Comparison of ENCODE assay signal across 9 cellular contexts in the genomic region with DNA sequence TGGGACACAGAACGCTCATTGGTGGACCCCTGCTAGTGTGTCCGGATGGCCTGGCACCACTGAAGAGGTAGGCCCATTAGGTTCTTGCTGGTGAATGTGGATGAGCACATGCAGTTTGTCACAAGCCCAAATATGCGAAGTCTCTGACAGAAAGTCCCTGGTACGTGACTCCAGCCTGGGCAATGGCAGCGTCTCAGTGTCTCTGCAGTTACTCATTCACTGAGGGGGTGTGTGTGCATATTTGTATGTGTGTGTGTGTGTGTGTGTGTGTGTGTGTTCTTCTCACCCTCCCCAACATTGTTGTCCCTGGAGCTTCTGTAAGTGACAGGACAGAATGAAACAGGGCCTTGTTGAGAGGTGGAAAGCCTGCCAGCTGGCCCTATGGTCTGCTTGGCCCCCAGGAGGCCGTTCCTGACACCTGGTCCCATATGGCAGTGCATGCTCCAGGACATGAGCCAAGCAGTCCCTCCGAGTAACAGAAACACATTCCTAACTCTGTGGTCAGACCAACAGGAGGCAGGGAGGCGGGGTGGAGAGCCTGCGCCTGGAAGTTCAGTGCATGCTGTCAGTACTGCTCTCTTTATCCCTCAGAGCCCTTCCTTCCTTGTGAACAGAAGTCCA.
DNase-seq lines count a peak whose midpoint lies in the region; ATAC-seq lines count a peak whose summit lies in the region.
"Had no signal": no experiment of that assay in that cellular context is flagged by ENCODE, and none has a peak within 500 bp of the region (broad histone marks: within the 10 kb centered on the region; RNA-seq: fewer than 3 reads in every experiment).

No MANE protein-coding gene starts in this region.

- no peak overlapping the region for H3K4me3 Mint-ChIP-seq in CD4-positive, alpha-beta memory T cell

- H3K9me3 ChIP-seq in CD4-positive, alpha-beta memory T cell (ENCODE audit: control insufficient read depth in 1 of 2, low read length in 2 of 2), result no peaks in the 10 kb centered on the region

- H3K4me1 ChIP-seq in CD4-positive, alpha-beta memory T cell (ENCODE audit: insufficient read depth, low read length), result no peaks in the 10 kb centered on the region

- no peak overlapping the region for H3K27ac Mint-ChIP-seq in CD4-positive, alpha-beta memory T cell

- POLR2A ChIA-PET in CD4-positive, alpha-beta memory T cell (lab: Charles Lee; ENCODE audit: partially characterized antibody), result no interaction called here

- CTCF ChIA-PET in CD4-positive, alpha-beta memory T cell (lab: Charles Lee; ENCODE audit: partially characterized antibody), result interaction anchor here (1.7 to 4.5 kb wide), 2 partner anchors 231 to 234 kb away, joined by 4 to 41 read pairs; no protein-coding TSS in a partner anchor

- H3K4me3 ChIP-seq in CD4-positive, alpha-beta memory T cell (ENCODE audit: low read length in 2 of 2), result no peak overlapping the region
- H3K4me3 ChIP-seq: PC-9 had no signal

- H3K9me3 Mint-ChIP-seq in CD4-positive, alpha-beta memory T cell, result no peaks in the 10 kb centered on the region

- no peak overlapping the region for H3K27ac ChIP-seq in CD4-positive, alpha-beta memory T cell (ENCODE audit: low read depth, low read length)
- H3K27ac ChIP-seq: PC-9 had no signal

- DNase-seq in ELR (ENCODE audit: low read depth) (peak; percentile 96), RPMI7951 (ENCODE audit: low read depth) (peak; percentile 96), fibroblast of peridontal ligament (ENCODE audit: extremely low read depth) (peak; percentile 94), pons (ENCODE audit: low spot score) (peak; percentile 19), SIG-M5 (lab: John Stamatoyannopoulos, UW) (no peak)
- no peak for DNase-seq in CD4-positive, alpha-beta memory T cell

- H3K36me3 Mint-ChIP-seq in CD4-positive, alpha-beta memory T cell, result no peaks in the 10 kb centered on the region

- H3K4me1 Mint-ChIP-seq in CD4-positive, alpha-beta memory T cell, result no peaks in the 10 kb centered on the region

- intact Hi-C loops in CD4-positive, alpha-beta memory T cell (cut with micrococcal nuclease), result loop anchor here (5.0 kb wide), 1 partner anchor 248 kb away; a partner anchor contains a TSS

- no peaks in the 10 kb centered on the region for H3K27me3 ChIP-seq in CD4-positive, alpha-beta memory T cell (ENCODE audit: insufficient read depth, low read length)

- no peak for ATAC-seq in HG03520 (IDR thresholded peaks at IDR 0.05; ENCODE audit: unreplicated experiment)
- ATAC-seq in GM21447 (IDR thresholded peaks at IDR 0.05; ENCODE audit: unreplicated experiment), result no peak

- H3K27me3 Mint-ChIP-seq in CD4-positive, alpha-beta memory T cell, result peaks cover 3% of the 10 kb centered on the region in 2 donors

- no peaks in the 10 kb centered on the region for H3K36me3 ChIP-seq in CD4-positive, alpha-beta memory T cell (ENCODE audit: insufficient read depth, low read length)

Comparison
In these comparisons a context has a peak if more than half of its experiments do, and no peak if none do; other contexts are left out.
1. DNase-seq: peak in ELR (single experiment), RPMI7951 (single experiment), fibroblast of peridontal ligament (single experiment) and pons (single experiment); none in SIG-M5 (single experiment) and CD4-positive, alpha-beta memory T cell (0 of 5).